26 cellular contexts compared by ENCODE assay signal in genomic region chr4:183458005-183458404, GRCh38. TPM values are rescaled to one million over a fixed set of nuclear protein-coding genes. Genes with fewer than 3 reads are reported as not detected.
DNase-seq lines count a peak whose midpoint lies in the region; ATAC-seq, FAIRE-seq and TF ChIP-seq lines count a peak whose summit lies in the region.
"Had no signal": no experiment of that assay in that cellular context is flagged by ENCODE, and none has a peak within 500 bp of the region (broad histone marks: within the 10 kb centered on the region; RNA-seq: fewer than 3 reads in every experiment).

No MANE protein-coding gene starts in this region.

- H3K36me3 Mint-ChIP-seq in activated CD8-positive, alpha-beta T cell treated with anti-CD3 and anti-CD28 coated beads for 36 hours (ENCODE audit: low read depth): no peaks in the 10 kb centered on the region
- H3K36me3 Mint-ChIP-seq: CD8-positive, alpha-beta memory T cell had no signal

- no peak overlapping the region for H2AK5ac ChIP-seq in IMR-90 (ENCODE audit: low read depth, low read length)

- H3K4me1 Mint-ChIP-seq in activated CD8-positive, alpha-beta T cell treated with anti-CD3 and anti-CD28 coated beads for 36 hours (ENCODE audit: low read depth): peaks cover 16% of the 10 kb centered on the region

- 0 out of 2 replicates have a peak overlapping the region, but pooled peaks have one; percentile 5 for H3K4ac ChIP-seq in IMR-90 (ENCODE audit: low read depth, low read length)

- H2AFZ ChIP-seq in HepG2 (ENCODE audit: low read length) (no peak overlapping the region), IMR-90 (replicated peaks; ENCODE audit: low read length, poor library complexity) (no peak overlapping the region)

- no peaks in the 10 kb centered on the region for H3K79me1 ChIP-seq in IMR-90 (ENCODE audit: low read depth in 1 of 2, low read length in 2 of 2)

- TF ChIP-seq RAD21 in HepG2 (CRISPR knock-in tag; IDR thresholded peaks at IDR 0.05) (no peak), IMR-90 (IDR thresholded peaks at IDR 0.05; ENCODE audit: low read length) (no peak)

- no peak overlapping the region for H3K27ac Mint-ChIP-seq in activated CD8-positive, alpha-beta T cell treated with anti-CD3 and anti-CD28 coated beads for 36 hours
- H3K27ac Mint-ChIP-seq: CD14-positive monocyte; CD4-positive, alpha-beta memory T cell; CD4-positive, CD25-positive, alpha-beta regulatory T cell had no signal

- H3K9me3 ChIP-seq in HepG2 (ENCODE audit: low read length): no peaks in the 10 kb centered on the region
- no peaks in the 10 kb centered on the region for H3K9me3 ChIP-seq in right lobe of liver
- H3K9me3 ChIP-seq in IMR-90 (ENCODE audit: control insufficient read depth, insufficient read depth, low read length): no peaks in the 10 kb centered on the region
- H3K9me3 ChIP-seq in esophagus muscularis mucosa: no peaks in the 10 kb centered on the region
- H3K9me3 ChIP-seq: BE2C had no signal

- in situ Hi-C loops in HepG2 (cut with HindIII; ENCODE audit: extremely low pct_ligation_motif_present, low pct_unique_long_range_greater_than_20kb) (no loop called here), IMR-90 (cut with MboI; ENCODE audit: low sequenced_read_pairs) (no loop called here)

- H2BK15ac ChIP-seq in IMR-90 (ENCODE audit: low read depth, low read length): no peak overlapping the region

- no peak overlapping the region for H3K4me3 ChIP-seq in HepG2 (replicated peaks in 1 of 3; ENCODE audit: insufficient read depth in 1 of 3, low read depth in 2 of 3, low read length in 3 of 3)
- no peak overlapping the region for H3K4me3 ChIP-seq in right lobe of liver
- no peak overlapping the region for H3K4me3 ChIP-seq in IMR-90 (ENCODE audit: insufficient read depth, low read depth, low read length)
- H3K4me3 ChIP-seq in esophagus muscularis mucosa: no peak overlapping the region
- H3K4me3 ChIP-seq: BLaER1, GM12878 had no signal

- no peak overlapping the region for H2BK5ac ChIP-seq in IMR-90 (ENCODE audit: low read depth, low read length, poor library complexity, severe bottlenecking)

- H4K5ac ChIP-seq in IMR-90 (ENCODE audit: low read depth, low read length): no peak overlapping the region

- H3K4me1 ChIP-seq in HepG2 (ENCODE audit: insufficient read depth, low read length): no peaks in the 10 kb centered on the region
- H3K4me1 ChIP-seq in right lobe of liver: no peaks in the 10 kb centered on the region
- H3K4me1 ChIP-seq in IMR-90 (ENCODE audit: control insufficient read depth, insufficient read depth, low read length): no peaks in the 10 kb centered on the region
- H3K4me1 ChIP-seq in esophagus muscularis mucosa: no peaks in the 10 kb centered on the region
- H3K4me1 ChIP-seq: BE2C had no signal

- TF ChIP-seq CTCF in HepG2 (CRISPR knock-in tag; IDR thresholded peaks at IDR 0.05) (no peak), right lobe of liver (IDR thresholded peaks at IDR 0.05) (no peak), IMR-90 (conservative IDR thresholded peaks at IDR 0.05; ENCODE audit: low read depth, low read length) (no peak), esophagus muscularis mucosa (IDR thresholded peaks at IDR 0.05) (no peak)
- no peak for TF ChIP-seq CTCF in activated CD8-positive, alpha-beta T cell treated with anti-CD3 and anti-CD28 coated beads for 36 hours (IDR thresholded peaks at IDR 0.05)

- TF ChIP-seq POLR2A in HepG2 (IDR thresholded peaks at IDR 0.05; ENCODE audit: insufficient read depth in 1 of 2, low read depth in 2 of 2, low read length in 2 of 2): no peak
- no peak for TF ChIP-seq POLR2A in right lobe of liver (IDR thresholded peaks at IDR 0.05)
- no peak for TF ChIP-seq POLR2A in IMR-90 (IDR thresholded peaks at IDR 0.05; ENCODE audit: low read depth, low read length)
- TF ChIP-seq POLR2A in esophagus muscularis mucosa (IDR thresholded peaks at IDR 0.05; ENCODE audit: low read depth): no peak

- H3K14ac ChIP-seq in IMR-90 (replicated peaks; ENCODE audit: low read depth, low read length): no peak overlapping the region

- H3K27me3 ChIP-seq in HepG2 (ENCODE audit: control insufficient read depth in 1 of 2, insufficient read depth in 2 of 2, low read length in 2 of 2) (no peaks in the 10 kb centered on the region), right lobe of liver (no peaks in the 10 kb centered on the region), IMR-90 (ENCODE audit: control insufficient read depth, insufficient read depth, low read length) (no peaks in the 10 kb centered on the region), esophagus muscularis mucosa (no peaks in the 10 kb centered on the region)
- H3K27me3 ChIP-seq: BE2C, BLaER1 had no signal

- no peak overlapping the region for H3K4me2 ChIP-seq in HepG2 (ENCODE audit: low read depth, low read length)
- no peak overlapping the region for H3K4me2 ChIP-seq in IMR-90 (ENCODE audit: low read depth, low read length)
- H3K4me2 ChIP-seq: BLaER1 had no signal

- H3K9me1 ChIP-seq in IMR-90 (ENCODE audit: insufficient read depth, low read length): no peaks in the 10 kb centered on the region; the same call in 1 of the 2 replicates

- dilution Hi-C loops in IMR-90 (cut with HindIII; ENCODE audit: low sequenced_read_pairs, unreplicated experiment): no loop called here

- no peak overlapping the region for H3K18ac ChIP-seq in IMR-90 (ENCODE audit: low read depth, low read length)

- TF ChIP-seq EP300 in HepG2 (IDR thresholded peaks at IDR 0.05; ENCODE audit: low read depth in 2 of 2, low read length in 2 of 2) (no peak), HepG2 (CRISPR knock-in tag; IDR thresholded peaks at IDR 0.05; ENCODE audit: borderline replicate concordance) (no peak), esophagus muscularis mucosa (IDR thresholded peaks at IDR 0.05) (no peak)

- BruUV-seq in HepG2 (replicated peaks; lab: Mats Ljungman, UMichigan) (no TSS peak), IMR-90 (replicated peaks; lab: Mats Ljungman, UMichigan) (no TSS peak)

- DNase-seq in HepG2 (ENCODE audit: low spot score): no peak
- DNase-seq in right lobe of liver: no peak
- no peak for DNase-seq in IMR-90
- peak; percentile 29 for DNase-seq in esophagus muscularis mucosa (ENCODE audit: extremely low spot score)
- DNase-seq in activated CD8-positive, alpha-beta T cell treated with anti-CD3 and anti-CD28 coated beads for 36 hours: no peak
- no peak for DNase-seq in stimulated activated CD4-positive, alpha-beta T cell treated with anti-CD3 and anti-CD28 coated beads, Interleukin-4, amount 100 ng/mL, for 4 hours
- DNase-seq: ACHN; BE2C; C1 segment of cervical spinal cord; CD4-positive, alpha-beta memory T cell; CD4-positive, CD25-positive, alpha-beta regulatory T cell; CD8-positive, alpha-beta memory T cell; COR-L47; DMS 273 treated with DMSO at 0.1 percent for 48 hours; DMS153; DMS53; DMS79; DND-41; EL; GDM1 had no signal

- intact Hi-C loops in HepG2 (cut with micrococcal nuclease; ENCODE audit: unreplicated experiment) (no loop called here), right lobe of liver (cut with DNase I) (no loop called here), IMR-90 (cut with micrococcal nuclease) (no loop called here), esophagus muscularis mucosa (cut with DNase I) (no loop called here)
- intact Hi-C loops in activated CD8-positive, alpha-beta T cell treated with anti-CD3 and anti-CD28 coated beads for 36 hours (cut with micrococcal nuclease): no loop called here

- H4K20me1 ChIP-seq in HepG2 (ENCODE audit: insufficient read depth, low read length): no peaks in the 10 kb centered on the region
- H4K20me1 ChIP-seq in IMR-90 (ENCODE audit: insufficient read depth, low read length): no peaks in the 10 kb centered on the region
- H4K20me1 ChIP-seq: BLaER1 had no signal

- no peak overlapping the region for H2AK9ac ChIP-seq in IMR-90 (replicated peaks; ENCODE audit: low read depth, low read length, poor library complexity)

- H3K36me3 ChIP-seq in HepG2 (replicated peaks in 1 of 2; ENCODE audit: control insufficient read depth in 1 of 2, insufficient read depth in 2 of 2, low read length in 2 of 2) (no peaks in the 10 kb centered on the region), right lobe of liver (no peaks in the 10 kb centered on the region), IMR-90 (ENCODE audit: control insufficient read depth, insufficient read depth, low read length) (peaks cover 6% of the 10 kb centered on the region), esophagus muscularis mucosa (peaks cover 0 to 7% (median 1%) of the 10 kb centered on the region in 4 donors)

- H3K9me3 Mint-ChIP-seq in activated CD8-positive, alpha-beta T cell treated with anti-CD3 and anti-CD28 coated beads for 36 hours: no peaks in the 10 kb centered on the region
- H3K9me3 Mint-ChIP-seq: CD4-positive, CD25-positive, alpha-beta regulatory T cell; CD8-positive, alpha-beta memory T cell had no signal

- H2BK120ac ChIP-seq in IMR-90 (ENCODE audit: low read depth, low read length): no peak overlapping the region

- H3K56ac ChIP-seq in IMR-90 (ENCODE audit: extremely low read depth, insufficient read depth, low read length): no peak overlapping the region

- no peak overlapping the region for H4K91ac ChIP-seq in IMR-90 (ENCODE audit: insufficient read depth, low read depth, low read length)

- no peak overlapping the region for H3K4me3 Mint-ChIP-seq in activated CD8-positive, alpha-beta T cell treated with anti-CD3 and anti-CD28 coated beads for 36 hours
- H3K4me3 Mint-ChIP-seq: CD14-positive monocyte; CD4-positive, alpha-beta memory T cell; CD4-positive, CD25-positive, alpha-beta regulatory T cell; CD8-positive, alpha-beta memory T cell had no signal

- CTCF ChIA-PET in HepG2 (lab: Yijun Ruan, JAX; ENCODE audit: low intra/inter-chr PET ratio, low total read pairs) (no interaction called here), IMR-90 (lab: Yijun Ruan, JAX) (no interaction called here)
- CTCF ChIA-PET in activated CD8-positive, alpha-beta T cell treated with anti-CD3 and anti-CD28 coated beads for 36 hours (lab: Charles Lee): no interaction called here

- H3K27me3 Mint-ChIP-seq in activated CD8-positive, alpha-beta T cell treated with anti-CD3 and anti-CD28 coated beads for 36 hours: no peaks in the 10 kb centered on the region
- H3K27me3 Mint-ChIP-seq: CD4-positive, alpha-beta memory T cell; CD4-positive, CD25-positive, alpha-beta regulatory T cell; CD8-positive, alpha-beta memory T cell had no signal

- no peak overlapping the region for H2BK20ac ChIP-seq in IMR-90 (ENCODE audit: low read depth, low read length)

- H3K79me2 ChIP-seq in HepG2 (ENCODE audit: insufficient read depth, low read length): no peaks in the 10 kb centered on the region

- FAIRE-seq in HepG2 (lab: Jason Lieb, UNC): no peak
- FAIRE-seq: GM12878, GM12892, GM18507 had no signal

- H3K23ac ChIP-seq in IMR-90 (ENCODE audit: low read depth, low read length): no peak overlapping the region

- H3K27ac ChIP-seq in HepG2 (ENCODE audit: extremely low read length, insufficient read depth, low read length) (no peak overlapping the region), right lobe of liver (no peak overlapping the region), IMR-90 (ENCODE audit: insufficient read depth, low read length) (no peak overlapping the region), esophagus muscularis mucosa (replicated peaks in 1 of 4) (no peak overlapping the region)
- H3K27ac ChIP-seq: 22Rv1, BLaER1 had no signal

- H3K9ac ChIP-seq in HepG2 (ENCODE audit: insufficient read depth, low read depth, low read length) (no peak overlapping the region), IMR-90 (ENCODE audit: low read depth, low read length) (no peak overlapping the region)
- H3K9ac ChIP-seq: BLaER1 had no signal

- POLR2A ChIA-PET in HepG2 (lab: Yijun Ruan, JAX) (no interaction called here), IMR-90 (lab: Charles Lee; ENCODE audit: unreplicated experiment) (no interaction called here)
- POLR2A ChIA-PET in activated CD8-positive, alpha-beta T cell treated with anti-CD3 and anti-CD28 coated beads for 36 hours (lab: Charles Lee): no interaction called here

- no peak overlapping the region for H4K8ac ChIP-seq in IMR-90 (ENCODE audit: low read depth in 2 of 2, low read length in 2 of 2)

- no peak for ATAC-seq in HepG2
- no peak for ATAC-seq in right lobe of liver
- no peak for ATAC-seq in IMR-90 (ENCODE audit: low read depth)
- no peak for ATAC-seq in activated CD8-positive, alpha-beta T cell treated with anti-CD3 and anti-CD28 coated beads for 36 hours
- ATAC-seq: GM12878 had no signal

- 78% methylated on average over 5 of the region's 5 CpGs for WGBS in HepG2 (ENCODE audit: low lambda C conversion rate)
- WGBS in right lobe of liver (ENCODE audit: insufficient coverage, low coverage, low lambda C conversion rate, missing lambda C conversion rate): 73% methylated on average over 5 of the region's 5 CpGs
- no CpG with 5 or more reads among the region's 5 CpGs for whole genome bisulfite sequencing in IMR-90 (ENCODE audit: extremely low coverage in 2 of 2, insufficient read length in 1 of 2), 2 experiments
- 86% methylated on average over 5 of the region's 5 CpGs for WGBS in esophagus muscularis mucosa

RNA-seq across cellular contexts. Expression of gene CDKN2AIP, which starts 13.6 kb away (rescaled TPM):
- total RNA-seq in HepG2 (2016; rRNA removed; fragmentation: Illumina TruSeq; extraction: Trizol): 18.7 and 21.4 TPM in 2 replicates
- total RNA-seq in HepG2 (2016; cell fraction: cytosol; rRNA removed; fragmentation: Illumina TruSeq; extraction: Trizol; ENCODE audit: low read depth): 2.2 and 3.1 TPM in 2 replicates
- total RNA-seq in HepG2 (2016; cell fraction: insoluble cytoplasmic fraction; rRNA removed; fragmentation: Illumina TruSeq; extraction: Trizol): 18.5 and 22.0 TPM in 2 replicates
- total RNA-seq in HepG2 (2016; cell fraction: membrane; rRNA removed; fragmentation: Illumina TruSeq; extraction: Trizol): 7.9 and 8.4 TPM in 2 replicates
- total RNA-seq in HepG2 (2016; cell fraction: nucleus; rRNA removed; fragmentation: Illumina TruSeq; extraction: Trizol): 24.3 and 25.6 TPM in 2 replicates
- polyA plus RNA-seq in HepG2 (2011; rRNA removed): 14.1 and 17.0 TPM in 2 replicates
- 7.8 and 10.0 TPM in 2 replicates for polyA plus RNA-seq in HepG2 (2011; cell fraction: cytosol; rRNA removed)
- polyA plus RNA-seq in HepG2 (2011; cell fraction: nucleus; rRNA removed): 10.9 and 11.0 TPM in 2 replicates
- polyA plus RNA-seq in HepG2 (2012): 13.3 and 14.9 TPM in 2 replicates
- polyA plus RNA-seq in HepG2 (2016; cell fraction: cytosol; fragmentation: Illumina TruSeq; extraction: Trizol; ENCODE audit: low read depth): 1.8 and 2.0 TPM in 2 replicates
- 24.1 and 24.4 TPM in 2 replicates for polyA plus RNA-seq in HepG2 (2016; cell fraction: insoluble cytoplasmic fraction; fragmentation: Illumina TruSeq; extraction: Trizol; ENCODE audit: low read depth)
- polyA plus RNA-seq in HepG2 (2016; cell fraction: membrane; fragmentation: Illumina TruSeq; extraction: Trizol; ENCODE audit: low read depth): 5.4 TPM in 2 replicates
- 21.6 and 21.7 TPM in 2 replicates for polyA plus RNA-seq in HepG2 (2016; cell fraction: nucleus; fragmentation: Illumina TruSeq; extraction: Trizol; ENCODE audit: insufficient read depth, low read depth)
- polyA minus RNA-seq in HepG2 (2011; rRNA and poly(A)+ RNA removed; ENCODE audit: low replicate concordance): 11.8 and 17.2 TPM in 2 replicates
- polyA minus RNA-seq in HepG2 (2011; cell fraction: cytosol; rRNA and poly(A)+ RNA removed): 8.8 and 10.6 TPM in 2 replicates
- polyA minus RNA-seq in HepG2 (2011; cell fraction: nucleus; rRNA and poly(A)+ RNA removed): 65.3 and 67.1 TPM in 2 replicates
- 10 to 100 TPM in 1 of 6 experiments, 1 to 10 TPM in 5; 5.6 to 10.6 (median 6.8) TPM for total RNA-seq in right lobe of liver
- 16.4 and 16.8 TPM in 2 replicates for total RNA-seq in IMR-90 (2012; rRNA removed)
- polyA plus RNA-seq in IMR-90 (2012; rRNA removed): 9.0 and 11.0 TPM in 2 replicates
- polyA plus RNA-seq in IMR-90 (2012; cell fraction: cytosol; rRNA removed): 3.4 and 4.4 TPM in 2 replicates
- polyA plus RNA-seq in IMR-90 (2012; cell fraction: nucleus; rRNA removed; ENCODE audit: low replicate concordance): 4.5 and 6.9 TPM in 2 replicates
- total RNA-seq in esophagus muscularis mucosa: 10 to 100 TPM; 19.4 to 21.8 (median 20.5) TPM
- 10 to 100 TPM; 26.4 to 26.6 TPM for total RNA-seq in activated CD8-positive, alpha-beta T cell treated with anti-CD3 and anti-CD28 coated beads for 36 hours

RNA-seq across cellular contexts. Expression of gene ING2, which starts 46.9 kb away (rescaled TPM):
- total RNA-seq in HepG2 (2016; rRNA removed; fragmentation: Illumina TruSeq; extraction: Trizol) (12.4 and 16.9 TPM in 2 replicates), right lobe of liver (1 to 10 TPM; 3.5 to 7.3 (median 5.6) TPM), IMR-90 (2012; rRNA removed) (2.5 and 9.7 TPM in 2 replicates), esophagus muscularis mucosa (10 to 100 TPM; 26.2 to 42.8 (median 38.6) TPM)
- 13.0 and 13.6 TPM in 2 replicates for total RNA-seq in HepG2 (2016; cell fraction: cytosol; rRNA removed; fragmentation: Illumina TruSeq; extraction: Trizol; ENCODE audit: low read depth)
- total RNA-seq in HepG2 (2016; cell fraction: insoluble cytoplasmic fraction; rRNA removed; fragmentation: Illumina TruSeq; extraction: Trizol): 12.0 and 13.9 TPM in 2 replicates
- total RNA-seq in HepG2 (2016; cell fraction: membrane; rRNA removed; fragmentation: Illumina TruSeq; extraction: Trizol): 21.5 and 22.6 TPM in 2 replicates
- 6.1 and 6.7 TPM in 2 replicates for total RNA-seq in HepG2 (2016; cell fraction: nucleus; rRNA removed; fragmentation: Illumina TruSeq; extraction: Trizol)
- polyA plus RNA-seq in HepG2 (2011; rRNA removed) (3.9 and 6.6 TPM in 2 replicates), IMR-90 (2012; rRNA removed) (7.3 and 9.5 TPM in 2 replicates)
- polyA plus RNA-seq in HepG2 (2011; cell fraction: cytosol; rRNA removed): 3.5 and 4.9 TPM in 2 replicates
- 1.4 and 2.4 TPM in 2 replicates for polyA plus RNA-seq in HepG2 (2011; cell fraction: nucleus; rRNA removed)
- polyA plus RNA-seq in HepG2 (2012): 6.6 and 8.2 TPM in 2 replicates
- polyA plus RNA-seq in HepG2 (2016; cell fraction: cytosol; fragmentation: Illumina TruSeq; extraction: Trizol; ENCODE audit: low read depth): 19.9 and 22.4 TPM in 2 replicates
- 24.0 and 24.6 TPM in 2 replicates for polyA plus RNA-seq in HepG2 (2016; cell fraction: insoluble cytoplasmic fraction; fragmentation: Illumina TruSeq; extraction: Trizol; ENCODE audit: low read depth)
- polyA plus RNA-seq in HepG2 (2016; cell fraction: membrane; fragmentation: Illumina TruSeq; extraction: Trizol; ENCODE audit: low read depth): 24.5 and 27.0 TPM in 2 replicates
- polyA plus RNA-seq in HepG2 (2016; cell fraction: nucleus; fragmentation: Illumina TruSeq; extraction: Trizol; ENCODE audit: insufficient read depth, low read depth): 11.3 and 12.8 TPM in 2 replicates
- polyA minus RNA-seq in HepG2 (2011; rRNA and poly(A)+ RNA removed; ENCODE audit: low replicate concordance): 0.89 and 0.90 TPM in 2 replicates
- 3.3 and 3.6 TPM in 2 replicates for polyA minus RNA-seq in HepG2 (2011; cell fraction: cytosol; rRNA and poly(A)+ RNA removed)
- 2.9 and 4.6 TPM in 2 replicates for polyA minus RNA-seq in HepG2 (2011; cell fraction: nucleus; rRNA and poly(A)+ RNA removed)
- polyA plus RNA-seq in IMR-90 (2012; cell fraction: cytosol; rRNA removed): 6.3 and 10.1 TPM in 2 replicates
- polyA plus RNA-seq in IMR-90 (2012; cell fraction: nucleus; rRNA removed; ENCODE audit: low replicate concordance): 1.6 and 3.2 TPM in 2 replicates
- total RNA-seq in activated CD8-positive, alpha-beta T cell treated with anti-CD3 and anti-CD28 coated beads for 36 hours: 10 to 100 TPM; 18.2 to 21.0 TPM
